In the genomic region with DNA sequence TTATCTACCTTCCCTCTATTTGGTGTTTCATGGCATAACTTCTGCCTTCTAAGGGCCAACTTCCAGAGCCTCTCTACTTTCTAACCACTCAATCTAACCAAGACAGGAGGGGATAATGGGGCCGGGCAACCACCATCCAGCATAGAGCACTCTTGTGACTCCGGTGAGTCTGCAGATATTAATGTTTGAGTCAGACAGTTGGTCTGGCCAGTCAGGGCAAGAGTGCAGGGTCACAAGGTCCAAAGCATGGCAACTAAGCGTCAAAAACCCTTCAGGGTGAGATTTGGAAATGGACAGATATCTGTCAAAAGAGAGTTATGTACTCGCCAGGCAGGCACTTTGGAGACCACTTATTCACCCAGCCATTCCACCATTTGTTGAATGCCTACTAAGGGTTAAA, we compare ENCODE assay signal across 26 cellular contexts.
A peak's percentile ranks its signal among the peaks of the same experiment; 100 is the strongest.
DNase-seq lines count a peak whose midpoint lies in the region; ATAC-seq and TF ChIP-seq lines count a peak whose summit lies in the region.
"Had no signal": no experiment of that assay in that cellular context is flagged by ENCODE, and none has a peak within 500 bp of the region (broad histone marks: within the 10 kb centered on the region; RNA-seq: fewer than 3 reads in every experiment).

No MANE protein-coding gene starts in this region.

- peaks cover 11% of the 10 kb centered on the region for H3K79me2 ChIP-seq in HCT116 (ENCODE audit: insufficient read depth, low read length)
- no peaks in the 10 kb centered on the region; the same call in 1 of the 2 replicates for H3K79me2 ChIP-seq in PC-9 (ENCODE audit: low read depth)

- H3K4me2 ChIP-seq in HCT116 (ENCODE audit: low read length), result peak overlapping the region; percentile 38
- peak overlapping the region; percentile 55 for H3K4me2 ChIP-seq in PC-9
- no peak overlapping the region for H3K4me2 ChIP-seq in neuronal stem cell (ENCODE audit: insufficient read depth, low read length, poor library complexity, severe bottlenecking)
- H3K4me2 ChIP-seq: KMS-11 had no signal

- peak overlapping the region; percentile 2; the same call in 1 of the 2 replicates for H3K27ac ChIP-seq in HCT116 (ENCODE audit: low read depth, low read length)
- H3K27ac ChIP-seq in PC-9, result peak overlapping the region; percentile 80
- peak overlapping the region; percentile 82 for H3K27ac ChIP-seq in epithelial cell of prostate
- H3K27ac ChIP-seq in neuronal stem cell (replicated peaks; ENCODE audit: low read length), result no peak overlapping the region
- H3K27ac ChIP-seq in brain microvascular endothelial cell, result no peak overlapping the region
- H3K27ac ChIP-seq: GM23248, KMS-11, Peyer's patch, SJCRH30 had no signal

- WGBS in neuronal stem cell (ENCODE audit: extremely low coverage in 2 of 2, insufficient read length in 2 of 2, insufficient replicate concordance in 1 of 2), 2 donors, result no CpG with 5 or more reads among the region's 4 CpGs

- no TSS peak for BruUV-seq in HCT116 (replicated peaks; lab: Mats Ljungman, UMichigan)
- BruUV-seq in PC-9 (replicated peaks; lab: Mats Ljungman, UMichigan), result no TSS peak

- peaks cover 32% of the 10 kb centered on the region for H3F3A ChIP-seq in PC-9 (ENCODE audit: insufficient read depth, low read depth)

- H3K79me1 ChIP-seq in neuronal stem cell (ENCODE audit: low read depth, low read length), result no peaks in the 10 kb centered on the region

- in situ Hi-C loops in brain microvascular endothelial cell (cut with HindIII; ENCODE audit: low pct_ligation_motif_present, low sequenced_read_pairs), result no loop called here

- RAD21 ChIA-PET in HCT116 (lab: Charles Lee; ENCODE audit: low non-redundant PET in 1 of 2, low total read pairs in 2 of 2, uncharacterized antibody in 2 of 2, unreplicated experiment in 2 of 2), result no interaction called here

- no peak overlapping the region for H2BK120ac ChIP-seq in neuronal stem cell (ENCODE audit: low read depth, low read length)

- no peak for TF ChIP-seq RAD21 in HCT116 (IDR thresholded peaks at IDR 0.05; ENCODE audit: low read depth)

- H4K20me1 ChIP-seq in HCT116 (ENCODE audit: insufficient read depth), result no peaks in the 10 kb centered on the region
- H4K20me1 ChIP-seq in PC-9 (ENCODE audit: insufficient read depth), result no peaks in the 10 kb centered on the region

- H3K4me1 ChIP-seq in HCT116 (ENCODE audit: control insufficient read depth in 1 of 2, insufficient read depth in 2 of 2, low read length in 2 of 2) (peaks cover 55 to 76% of the 10 kb centered on the region in 2 experiments), PC-9 (replicated peaks; ENCODE audit: insufficient read depth) (peaks cover 63% of the 10 kb centered on the region), neuronal stem cell (ENCODE audit: control insufficient read depth in 2 of 2, insufficient read depth in 1 of 2, low read depth in 1 of 2, low read length in 2 of 2) (peaks cover 11 to 20% of the 10 kb centered on the region in 2 donors)
- H3K4me1 ChIP-seq: Peyer's patch had no signal

- H2AFZ ChIP-seq in HCT116 (ENCODE audit: low read depth, low read length, poor library complexity, severe bottlenecking) (no peak overlapping the region), PC-9 (0 out of 2 replicates have a peak overlapping the region, but pooled peaks have one; percentile 42), neuronal stem cell (ENCODE audit: low read length) (no peak overlapping the region)
- H2AFZ ChIP-seq: GM23248 had no signal

- TF ChIP-seq CTCF in HCT116 (IDR thresholded peaks at IDR 0.05 in 2 of 3, conservative IDR thresholded peaks at IDR 0.05 in 1 of 3; ENCODE audit: borderline replicate concordance in 1 of 3, insufficient read depth in 1 of 3, low read depth in 2 of 3, low read length in 2 of 3) (no peak), PC-9 (conservative IDR thresholded peaks at IDR 0.05) (no peak), brain microvascular endothelial cell (IDR thresholded peaks at IDR 0.05; ENCODE audit: low read depth, low read length, missing control alignments) (no peak)

- TF ChIP-seq POLR2A in HCT116 (IDR thresholded peaks at IDR 0.05; ENCODE audit: borderline replicate concordance, extremely low read depth, insufficient read depth, insufficient read length), result no peak

- H3K9me3 ChIP-seq in HCT116 (ENCODE audit: control insufficient read depth in 1 of 2, insufficient read depth in 1 of 2, low read depth in 1 of 2, low read length in 2 of 2) (no peaks in the 10 kb centered on the region), PC-9 (ENCODE audit: insufficient read depth, low read depth) (0 out of 2 replicates have a peak, but pooled peaks cover 4% of the 10 kb centered on the region), neuronal stem cell (replicated peaks in 1 of 2; ENCODE audit: control insufficient read depth in 2 of 2, insufficient read depth in 1 of 2, low read depth in 1 of 2, low read length in 2 of 2) (no peaks in the 10 kb centered on the region)
- H3K9me3 ChIP-seq: Peyer's patch, SJCRH30 had no signal

- no peak overlapping the region for H3K4ac ChIP-seq in neuronal stem cell (ENCODE audit: low read length)

- no peak overlapping the region for H2BK12ac ChIP-seq in neuronal stem cell (ENCODE audit: low read length)

- intact Hi-C loops in HCT116 (cut with micrococcal nuclease), result no loop called here
- intact Hi-C loops in PC-9 (cut with micrococcal nuclease; ENCODE audit: unreplicated experiment), result no loop called here

- H3K14ac ChIP-seq in neuronal stem cell (ENCODE audit: low read length), result no peak overlapping the region

- H3K27me3 ChIP-seq in HCT116 (ENCODE audit: insufficient read depth, low read length) (no peaks in the 10 kb centered on the region), PC-9 (ENCODE audit: insufficient read depth, low read depth) (no peaks in the 10 kb centered on the region), neuronal stem cell (ENCODE audit: control insufficient read depth in 3 of 3, insufficient read depth in 3 of 3, low read depth in 1 of 3, low read length in 3 of 3) (no peaks in the 10 kb centered on the region), brain microvascular endothelial cell (replicated peaks) (no peaks in the 10 kb centered on the region)
- H3K27me3 ChIP-seq: Peyer's patch, SJCRH30 had no signal

- no peak overlapping the region for H2BK15ac ChIP-seq in neuronal stem cell (ENCODE audit: low read length)

- no peak overlapping the region for H2BK5ac ChIP-seq in neuronal stem cell (ENCODE audit: low read length)

- no peak for DNase-seq in HCT116 (ENCODE audit: low read depth, low spot score)
- DNase-seq in PC-9, result peak in 1 of 2 experiments; percentile 48
- no peak for DNase-seq in epithelial cell of prostate (ENCODE audit: low read depth, low spot score)
- no peak for DNase-seq in neuronal stem cell (ENCODE audit: low spot score)
- no peak for DNase-seq in stimulated activated CD4-positive, alpha-beta T cell treated with anti-CD3 and anti-CD28 coated beads, Interleukin-2, amount 100 ng/mL, for 48 hours
- DNase-seq in brain microvascular endothelial cell, result no peak
- no peak for DNase-seq in AG08395 (ENCODE audit: low spot score)
- DNase-seq: C1 segment of cervical spinal cord; CD4-positive, alpha-beta memory T cell; COR-L47; DMS53; GM23248; H7; HFFc6; NCI-H1092; NCI-H1417 treated with DMSO at 0.1 percent for 48 hours; NCI-H187; NCI-H2081 treated with DMSO at 0.1 percent for 48 hours; NCI-H2171; NCI-H226; NCI-H510A; NCI-H69; Peyer's patch; SJCRH30 had no signal

- no peak overlapping the region for H4K8ac ChIP-seq in neuronal stem cell (ENCODE audit: low read depth, low read length)

- H2AK5ac ChIP-seq in neuronal stem cell (ENCODE audit: low read depth, low read length), result no peak overlapping the region

- H3K9ac ChIP-seq in HCT116 (ENCODE audit: low read length), result no peak overlapping the region
- H3K9ac ChIP-seq in neuronal stem cell (ENCODE audit: low read depth, low read length, poor library complexity), result no peak overlapping the region
- H3K9ac ChIP-seq: GM23248, KMS-11 had no signal

- H3K4me3 ChIP-seq in HCT116 (replicated peaks in 1 of 2; ENCODE audit: low read depth in 1 of 2, low read length in 2 of 2) (no peak overlapping the region), PC-9 (no peak overlapping the region), neuronal stem cell (ENCODE audit: low read length in 2 of 2) (no peak overlapping the region), brain microvascular endothelial cell (ENCODE audit: low read depth, low read length) (no peak overlapping the region)
- H3K4me3 ChIP-seq: GM23248, Peyer's patch, SJCRH30 had no signal

- H3K9me2 ChIP-seq in HCT116 (ENCODE audit: insufficient read depth) (no peaks in the 10 kb centered on the region), PC-9 (ENCODE audit: insufficient read depth) (no peaks in the 10 kb centered on the region)

- H4K91ac ChIP-seq in neuronal stem cell (ENCODE audit: low read depth, low read length, poor library complexity), result no peak overlapping the region

- peak overlapping the region; percentile 56 for H3K18ac ChIP-seq in neuronal stem cell (ENCODE audit: low read length)

- CTCF ChIA-PET in HCT116 (lab: Charles Lee), result interaction anchor here (0.9 kb wide), 1 partner anchor 12 kb away, joined by 3 read pairs; no protein-coding TSS in a partner anchor
- CTCF ChIA-PET in PC-9 (lab: Charles Lee), result no interaction called here

- no peak; the same call in 1 of the 2 replicates for ATAC-seq in HCT116
- ATAC-seq: SK-N-SH treated with all-trans-retinoic acid at 6 μM for 48 hours had no signal

- POLR2A ChIA-PET in HCT116 (lab: Charles Lee), result no interaction called here
- POLR2A ChIA-PET in PC-9 (lab: Charles Lee; ENCODE audit: unreplicated experiment), result no interaction called here

- H3K36me3 ChIP-seq in HCT116 (ENCODE audit: control insufficient read depth in 1 of 2, insufficient read depth in 2 of 2, low read length in 2 of 2), result no peaks in the 10 kb centered on the region; a peak in 1 of 4 replicates
- no peaks in the 10 kb centered on the region for H3K36me3 ChIP-seq in PC-9 (ENCODE audit: low read depth)
- H3K36me3 ChIP-seq in neuronal stem cell (replicated peaks in 1 of 2; ENCODE audit: control insufficient read depth in 2 of 2, insufficient read depth in 2 of 2, low read length in 2 of 2), result no peaks in the 10 kb centered on the region
- no peaks in the 10 kb centered on the region for H3K36me3 ChIP-seq in brain microvascular endothelial cell (replicated peaks)
- H3K36me3 ChIP-seq: Peyer's patch, SJCRH30 had no signal

- no peak overlapping the region for H3K23ac ChIP-seq in neuronal stem cell (ENCODE audit: low read depth, low read length, poor library complexity)

TF ChIP-seq in HCT116, 20 proteins besides CTCF, POLR2A, EP300 and RAD21 (continues in another document):
- TF ChIP-seq, protein P1, sequence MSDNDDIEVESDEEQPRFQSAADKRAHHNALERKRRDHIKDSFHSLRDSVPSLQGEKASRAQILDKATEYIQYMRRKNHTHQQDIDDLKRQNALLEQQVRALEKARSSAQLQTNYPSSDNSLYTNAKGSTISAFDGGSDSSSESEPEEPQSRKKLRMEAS (IDR thresholded peaks at IDR 0.05), result peak; percentile 50; the same call in 1 of the 2 replicates
- TF ChIP-seq ELF1 (IDR thresholded peaks at IDR 0.05; ENCODE audit: borderline replicate concordance, low read depth), result no peak
- no peak for TF ChIP-seq YY1 (IDR thresholded peaks at IDR 0.05; ENCODE audit: extremely low read depth, insufficient replicate concordance, low read depth, low read length)
- 0 out of 2 replicates have a peak, but pooled peaks have one; percentile 22 for TF ChIP-seq CBX3 (IDR thresholded peaks at IDR 0.05; ENCODE audit: low read depth)
- no peak for TF ChIP-seq JUND (IDR thresholded peaks at IDR 0.05)

Comparison
In these comparisons a context has a peak if more than half of its experiments do, and no peak if none do; other contexts are left out.
1. H3K27ac ChIP-seq: peak in HCT116 (single experiment), PC-9 (single experiment) and epithelial cell of prostate (single experiment); none in neuronal stem cell (single experiment) and brain microvascular endothelial cell (single experiment).